In the genomic region with DNA sequence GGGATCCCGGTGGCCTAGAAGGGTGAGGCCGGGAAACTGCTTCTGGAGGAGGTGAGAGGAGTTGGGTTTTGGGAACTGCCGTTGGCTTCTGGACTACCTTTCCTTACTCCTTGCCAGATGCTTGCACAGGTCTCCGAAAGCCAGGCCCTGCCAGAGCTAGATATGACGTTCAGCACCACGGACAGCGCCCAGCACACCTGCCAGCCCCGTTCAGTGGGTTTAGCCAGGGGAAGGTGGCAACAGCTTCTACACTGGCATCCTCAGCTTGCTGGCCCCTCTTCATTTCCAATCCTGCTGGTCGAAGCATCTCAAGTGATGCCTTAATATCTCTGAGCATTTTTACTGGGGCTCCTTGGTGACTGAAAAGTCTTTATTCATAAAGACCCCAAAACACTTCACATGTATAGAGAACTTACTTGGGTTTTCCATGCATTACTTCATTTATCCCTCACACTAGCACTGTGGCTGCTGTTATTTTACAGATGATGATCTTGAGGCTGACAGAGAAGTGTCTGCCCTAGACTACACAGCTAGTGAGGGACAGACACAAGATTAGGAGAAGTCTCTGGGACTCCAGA, we compare ENCODE assay signal across 8 cellular contexts. TPM values are rescaled to one million over a fixed set of nuclear protein-coding genes. Genes with fewer than 3 reads are reported as not detected.
DNase-seq lines count a peak whose midpoint lies in the region; TF ChIP-seq lines count a peak whose summit lies in the region.

No MANE protein-coding gene starts in this region.

- H3K27me3 ChIP-seq in CD4-positive, alpha-beta memory T cell (ENCODE audit: insufficient read depth, low read length), result no peaks in the 10 kb centered on the region

- no peak overlapping the region for H3K4me3 ChIP-seq in CD4-positive, alpha-beta memory T cell (ENCODE audit: low read length in 2 of 2)
- H3K4me3 ChIP-seq in NB4 (ENCODE audit: low read depth, low read length), result no peak overlapping the region

- CTCF ChIA-PET in CD4-positive, alpha-beta memory T cell (lab: Charles Lee; ENCODE audit: partially characterized antibody), result no interaction called here

- H3K27me3 Mint-ChIP-seq in CD4-positive, alpha-beta memory T cell, result peaks cover 2 to 7% of the 10 kb centered on the region in 2 donors

- POLR2A ChIA-PET in CD4-positive, alpha-beta memory T cell (lab: Charles Lee; ENCODE audit: partially characterized antibody), result no interaction called here

- intact Hi-C loops in CD4-positive, alpha-beta memory T cell (cut with micrococcal nuclease), result no loop called here

- TF ChIP-seq POLR2A in NB4 (IDR thresholded peaks at IDR 0.05; ENCODE audit: extremely low read depth, insufficient read length), result no peak

- H3K9me3 ChIP-seq in CD4-positive, alpha-beta memory T cell (ENCODE audit: control insufficient read depth in 1 of 2, low read length in 2 of 2), result no peaks in the 10 kb centered on the region

- peak; percentile 43 to 58 (median 49) for DNase-seq in CD4-positive, alpha-beta memory T cell
- DNase-seq in NB4 (ENCODE audit: low read depth) (peak; percentile 50), germinal center (ENCODE audit: low spot score) (peak; percentile 60), NCI-H2196 (lab: John Stamatoyannopoulos, UW; ENCODE audit: unreplicated experiment) (no peak), NCI-H146 (lab: John Stamatoyannopoulos, UW) (no peak), pons (ENCODE audit: low spot score) (no peak)
- peak; percentile 55 for DNase-seq in activated CD8-positive, alpha-beta memory T cell treated with anti-CD3 and anti-CD28 coated beads, Interleukin-2, amount 50 U/mL, for 4 hours
- peak; percentile 12 to 50 (median 20) for DNase-seq in stimulated activated CD4-positive, alpha-beta T cell treated with anti-CD3 and anti-CD28 coated beads, Interleukin-1b, Interleukin-23, amount 100 ng/mL, for 24 hours (ENCODE audit: low read depth in 4 of 4, low spot score in 1 of 4)

- no peaks in the 10 kb centered on the region for H3K36me3 ChIP-seq in CD4-positive, alpha-beta memory T cell (ENCODE audit: insufficient read depth, low read length)

- peaks cover 0 to 10% (median 6%) of the 10 kb centered on the region in 8 donors for H3K9me3 Mint-ChIP-seq in CD4-positive, alpha-beta memory T cell

- no peaks in the 10 kb centered on the region for H3K4me1 Mint-ChIP-seq in CD4-positive, alpha-beta memory T cell

- no peak overlapping the region for H3K27ac Mint-ChIP-seq in CD4-positive, alpha-beta memory T cell

- H3K27ac ChIP-seq in CD4-positive, alpha-beta memory T cell (ENCODE audit: low read depth, low read length), result no peak overlapping the region

- H3K36me3 Mint-ChIP-seq in CD4-positive, alpha-beta memory T cell, result no peaks in the 10 kb centered on the region

- no peak overlapping the region for H3K4me3 Mint-ChIP-seq in CD4-positive, alpha-beta memory T cell

- TF ChIP-seq CTCF in NB4 (IDR thresholded peaks at IDR 0.05; ENCODE audit: low read depth, low read length), result no peak

- H3K4me1 ChIP-seq in CD4-positive, alpha-beta memory T cell (ENCODE audit: insufficient read depth, low read length), result no peaks in the 10 kb centered on the region

RNA-seq across cellular contexts. Expression of a gene that starts 21.9 kb away (rescaled TPM):
- not detected for total RNA-seq in CD4-positive, alpha-beta memory T cell
- not detected for polyA plus RNA-seq in CD4-positive, alpha-beta memory T cell

Comparison
In these comparisons a context has a peak if more than half of its experiments do, and no peak if none do; other contexts are left out.
1. DNase-seq: peak in CD4-positive, alpha-beta memory T cell (5 of 5), NB4 (single experiment), activated CD8-positive, alpha-beta memory T cell treated with anti-CD3 and anti-CD28 coated beads, Interleukin-2, amount 50 U/mL, for 4 hours (single experiment), germinal center (single experiment) and stimulated activated CD4-positive, alpha-beta T cell treated with anti-CD3 and anti-CD28 coated beads, Interleukin-1b, Interleukin-23, amount 100 ng/mL, for 24 hours (4 of 4); none in NCI-H2196 (single experiment), NCI-H146 (single experiment) and pons (single experiment).